ENCODE assay signal across 1 cellular context in genomic region chr20:57465943-57466342, GRCh38.
TF ChIP-seq lines count a peak whose summit lies in the region.

No MANE protein-coding gene starts in this region.

TF ChIP-seq in GM23338, 12 proteins besides CTCF, POLR2A, EP300 and RAD21:
- TF ChIP-seq ZNF462 (CRISPR knock-in tag; IDR thresholded peaks at IDR 0.05) = no peak
- TF ChIP-seq STAT1 (IDR thresholded peaks at IDR 0.05; ENCODE audit: unreplicated experiment) = no peak
- TF ChIP-seq POLR2AphosphoS5 (IDR thresholded peaks at IDR 0.05; ENCODE audit: low read depth) = no peak
- no peak for TF ChIP-seq NANOG (IDR thresholded peaks at IDR 0.05; ENCODE audit: borderline replicate concordance)
- TF ChIP-seq ETS1 (IDR thresholded peaks at IDR 0.05) = no peak
- TF ChIP-seq EZH2phosphoT487 (IDR thresholded peaks at IDR 0.05; ENCODE audit: unreplicated experiment) = no peak
- TF ChIP-seq CREB1 (CRISPR knock-in tag; IDR thresholded peaks at IDR 0.05; ENCODE audit: low read depth) = no peak
- no peak for TF ChIP-seq JUNB (IDR thresholded peaks at IDR 0.05; ENCODE audit: unreplicated experiment)
- no peak for TF ChIP-seq REST (IDR thresholded peaks at IDR 0.05; ENCODE audit: unreplicated experiment)
- no peak for TF ChIP-seq EZH2 (IDR thresholded peaks at IDR 0.05; ENCODE audit: low read depth, unreplicated experiment)
- TF ChIP-seq ZNF114 (CRISPR knock-in tag; IDR thresholded peaks at IDR 0.05) = no peak
- TF ChIP-seq ZNF331 (CRISPR knock-in tag; IDR thresholded peaks at IDR 0.05; ENCODE audit: low read depth) = no peak
